In the genomic region with DNA sequence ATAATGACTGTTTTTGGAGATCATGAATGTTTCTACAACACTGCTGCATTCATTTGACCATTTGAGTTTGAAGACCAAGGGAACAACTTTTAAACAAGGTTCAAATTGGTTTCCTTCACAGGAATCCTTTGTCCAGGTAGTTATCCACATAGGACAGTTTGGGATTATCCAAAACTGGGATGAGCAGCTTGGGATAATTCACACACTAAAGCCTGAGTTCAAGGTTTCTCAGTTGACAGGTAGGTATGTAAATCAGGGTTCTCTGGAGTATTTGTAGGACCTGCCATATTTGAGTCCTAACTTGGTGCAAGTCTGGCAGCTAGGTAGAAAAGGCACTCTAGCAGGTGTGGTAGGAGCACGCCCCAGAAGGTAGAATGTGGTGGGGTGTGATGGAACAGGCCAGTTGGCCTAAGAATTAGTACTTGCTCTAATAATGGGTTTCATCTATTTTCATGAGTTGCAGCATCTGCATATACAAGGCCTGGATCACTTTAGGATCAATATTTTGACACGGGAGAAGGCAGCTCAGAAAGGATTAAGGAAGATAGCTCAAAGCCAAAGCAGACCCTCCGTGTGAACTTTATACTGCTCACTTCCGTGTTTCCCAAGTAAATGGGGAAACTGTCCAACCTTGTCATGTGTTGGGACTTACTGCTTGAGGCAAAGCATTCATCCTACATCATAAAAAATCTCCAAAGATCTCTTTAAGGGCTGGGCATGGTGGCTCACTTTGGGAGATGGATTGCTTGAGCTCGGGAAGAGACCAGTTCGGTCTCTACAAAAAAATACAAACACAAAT, we compare ENCODE assay signal across 10 cellular contexts. TPM values are rescaled to one million over a fixed set of nuclear protein-coding genes. Genes with fewer than 3 reads are reported as not detected.
DNase-seq lines count a peak whose midpoint lies in the region; ATAC-seq and TF ChIP-seq lines count a peak whose summit lies in the region.
"Had no signal": no experiment of that assay in that cellular context is flagged by ENCODE, and none has a peak within 500 bp of the region (broad histone marks: within the 10 kb centered on the region; RNA-seq: fewer than 3 reads in every experiment).

No MANE protein-coding gene starts in this region.

- no peak overlapping the region for H3K4me3 ChIP-seq in lower lobe of right lung

- TF ChIP-seq CTCF in RWPE1 (conservative IDR thresholded peaks at IDR 0.05; ENCODE audit: low read depth) (no peak), type B pancreatic cell (conservative IDR thresholded peaks at IDR 0.05) (no peak), lower lobe of right lung (IDR thresholded peaks at IDR 0.05) (no peak)

- H3K4me1 ChIP-seq in lower lobe of right lung: peaks cover 32% of the 10 kb centered on the region

- CTCF ChIA-PET in RWPE1 (lab: Yijun Ruan, JAX): interaction anchor here (0.6 kb wide), 1 partner anchor 8 kb away, joined by 3 read pairs; no protein-coding TSS in a partner anchor

- H3K4me1 Mint-ChIP-seq in effector memory CD8-positive, alpha-beta T cell (ENCODE audit: low read depth in 2 of 2): peaks cover 37 to 38% of the 10 kb centered on the region in 2 donors
- peaks cover 24% of the 10 kb centered on the region for H3K4me1 Mint-ChIP-seq in type B pancreatic cell (ENCODE audit: unreplicated experiment)

- peaks cover 71% of the 10 kb centered on the region for H3K36me3 ChIP-seq in lower lobe of right lung

- no peaks in the 10 kb centered on the region for H3K9me3 Mint-ChIP-seq in effector memory CD8-positive, alpha-beta T cell
- no peaks in the 10 kb centered on the region for H3K9me3 Mint-ChIP-seq in type B pancreatic cell

- intact Hi-C loops in lower lobe of right lung (cut with DNase I): no loop called here

- H3K27ac Mint-ChIP-seq in effector memory CD8-positive, alpha-beta T cell: peak overlapping the region; percentile 63 to 77
- peak overlapping the region; percentile 62 for H3K27ac Mint-ChIP-seq in type B pancreatic cell

- no peaks in the 10 kb centered on the region for H3K27me3 Mint-ChIP-seq in effector memory CD8-positive, alpha-beta T cell
- H3K27me3 Mint-ChIP-seq in type B pancreatic cell: no peaks in the 10 kb centered on the region

- peak; percentile 45 for DNase-seq in stimulated activated CD4-positive, alpha-beta T cell treated with anti-CD3 and anti-CD28 coated beads, Interleukin-15, amount 100 ng/mL, for 24 hours
- no peak for DNase-seq in stimulated activated CD4-positive, alpha-beta T cell treated with anti-CD3 and anti-CD28 coated beads, Interleukin-1b, Interleukin-23, amount 100 ng/mL, for 48 hours
- DNase-seq in RWPE1 (ENCODE audit: low spot score) (no peak), type B pancreatic cell (ENCODE audit: extremely low spot score, unreplicated experiment) (no peak), lower lobe of right lung (no peak)
- no peak for DNase-seq in effector memory CD8-positive, alpha-beta T cell
- no peak for DNase-seq in activated effector memory CD4-positive, alpha-beta T cell treated with Interleukin-2 at 50 U/mL for 16 hours
- DNase-seq: retina, Right ventricle myocardium superior had no signal

- H3K4me3 Mint-ChIP-seq in effector memory CD8-positive, alpha-beta T cell: no peak overlapping the region
- peak overlapping the region; percentile 72 for H3K4me3 Mint-ChIP-seq in type B pancreatic cell

- H3K27me3 ChIP-seq in lower lobe of right lung (ENCODE audit: low read depth): no peaks in the 10 kb centered on the region

- H3K27ac ChIP-seq in RWPE1: peak overlapping the region; percentile 70
- H3K27ac ChIP-seq in lower lobe of right lung: no peak overlapping the region

- no peak for ATAC-seq in effector memory CD8-positive, alpha-beta T cell (replicated peaks)
- ATAC-seq in GM19452 (IDR thresholded peaks at IDR 0.05; ENCODE audit: unreplicated experiment): no peak
- no peak for ATAC-seq in lower lobe of right lung

- H3K36me3 Mint-ChIP-seq in effector memory CD8-positive, alpha-beta T cell (ENCODE audit: insufficient read depth): peaks cover 89% of the 10 kb centered on the region
- H3K36me3 Mint-ChIP-seq in type B pancreatic cell: peaks cover 30% of the 10 kb centered on the region

- POLR2A ChIA-PET in RWPE1 (lab: Yijun Ruan, JAX; ENCODE audit: low non-redundant PET): interaction anchor here (0.6 kb wide), 2 partner anchors 62 to 169 kb away, joined by 5 to 8 read pairs; no protein-coding TSS in a partner anchor

- H3K9me3 ChIP-seq in lower lobe of right lung: no peaks in the 10 kb centered on the region

RNA-seq across cellular contexts. Expression of a gene that starts 14.1 kb away (rescaled TPM):
- total RNA-seq in type B pancreatic cell (ENCODE audit: low replicate concordance) (0.52 and 2.7 TPM in 2 replicates), lower lobe of right lung (7.0 TPM)

RNA-seq across cellular contexts. Expression of a gene that starts 25.1 kb away (rescaled TPM):
- total RNA-seq in type B pancreatic cell (ENCODE audit: low replicate concordance) (26.9 and 33.7 TPM in 2 replicates), lower lobe of right lung (26.3 TPM)
